ENCODE assay signal across 8 cellular contexts in the genomic region with DNA sequence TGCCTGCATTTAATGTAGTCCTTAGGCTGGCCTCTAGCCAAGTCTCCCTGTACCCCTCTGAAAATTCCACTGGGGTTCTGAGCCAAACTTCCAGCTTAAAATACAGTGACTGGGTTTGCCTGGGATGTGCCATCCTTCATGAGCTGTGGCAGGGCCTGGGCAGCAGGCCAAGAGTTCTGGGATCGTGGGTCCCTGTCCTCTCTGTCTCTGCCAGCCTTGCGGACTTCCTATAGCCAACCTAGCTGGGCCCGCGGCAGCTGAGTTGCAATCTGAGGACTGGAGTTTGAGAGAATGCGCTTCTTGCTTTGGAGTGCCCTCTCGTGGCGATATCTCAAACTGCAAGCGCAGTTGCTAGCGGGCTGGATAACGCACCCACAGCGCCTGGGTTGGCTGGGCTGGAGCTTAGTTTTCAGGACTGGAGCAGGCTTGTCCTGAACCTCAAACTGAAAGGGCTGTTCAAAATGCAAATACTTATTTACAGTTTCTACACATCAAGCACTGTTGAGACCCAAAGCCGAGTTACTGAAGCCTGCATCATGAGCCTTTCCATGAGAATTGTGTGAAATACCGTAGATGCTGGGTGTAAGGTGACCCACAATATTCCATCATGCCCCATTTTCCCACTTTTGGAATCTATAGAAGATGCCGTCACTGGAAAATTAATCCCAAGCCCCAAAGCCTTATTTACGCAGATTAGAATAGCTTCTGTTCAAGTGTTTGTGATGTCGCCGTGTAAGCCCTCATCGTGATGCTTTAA. TPM values are rescaled to one million over a fixed set of nuclear protein-coding genes. Genes with fewer than 3 reads are reported as not detected.
DNase-seq lines count a peak whose midpoint lies in the region; ATAC-seq, FAIRE-seq and TF ChIP-seq lines count a peak whose summit lies in the region.

No MANE protein-coding gene starts in this region.

- CTCF ChIA-PET in BJ (lab: Yijun Ruan, JAX): interaction anchor here (0.6 to 9.7 kb wide), 48 partner anchors 9 to 931 kb away, joined by 3 to 248 read pairs (median 5); a partner anchor contains a TSS

- no peak overlapping the region for H3K4me3 ChIP-seq in BJ (ENCODE audit: low read depth, low read length)
- H3K4me3 ChIP-seq in mucosa of descending colon: no peak overlapping the region

- DNase-seq in BJ (ENCODE audit: low read depth) (peak; percentile 15), NOMO-1 (lab: John Stamatoyannopoulos, UW; ENCODE audit: unreplicated experiment in 2 of 2) (peak; percentile 61 to 69), mucosa of descending colon (peak; percentile 81 to 96 (median 91))
- DNase-seq in activated CD8-positive, alpha-beta memory T cell treated with anti-CD3 and anti-CD28 coated beads for 24 hours: peak; percentile 95
- DNase-seq in stimulated activated CD8-positive, alpha-beta memory T cell treated with anti-CD3 and anti-CD28 coated beads, Interleukin-4, amount 100 ng/mL, for 4 hours (ENCODE audit: low read depth in 2 of 2, low spot score in 1 of 2): peak; percentile 62 to 88

- peak; percentile 98 for TF ChIP-seq CTCF in BJ (IDR thresholded peaks at IDR 0.05; ENCODE audit: insufficient read depth, low read depth, low read length)
- TF ChIP-seq CTCF in mucosa of descending colon (IDR thresholded peaks at IDR 0.05): peak; percentile 97

- intact Hi-C loops in mucosa of descending colon (cut with DNase I, micrococcal nuclease): loop anchor here (5.0 to 10.0 kb wide), 2 partner anchors 99 to 102 kb away; no protein-coding TSS in a partner anchor

- H3K36me3 ChIP-seq in BJ (ENCODE audit: control insufficient read depth, insufficient read depth, low read length) (no peaks in the 10 kb centered on the region), mucosa of descending colon (ENCODE audit: low read depth) (no peaks in the 10 kb centered on the region)

- ATAC-seq in GM19043 (IDR thresholded peaks at IDR 0.05; ENCODE audit: low read depth, unreplicated experiment) (peak; percentile 82), HG03571 (IDR thresholded peaks at IDR 0.05; ENCODE audit: unreplicated experiment) (peak; percentile 83), mucosa of descending colon (peak; percentile 99)

- POLR2A ChIA-PET in BJ (lab: Charles Lee): interaction anchor here (1.0 kb wide), 1 partner anchor 55 kb away, joined by 5 read pairs; a partner anchor contains a TSS

- no peaks in the 10 kb centered on the region for H3K4me1 ChIP-seq in mucosa of descending colon (ENCODE audit: low read depth)

- no peaks in the 10 kb centered on the region for H3K9me3 ChIP-seq in mucosa of descending colon

- H3K27me3 ChIP-seq in BJ (ENCODE audit: control insufficient read depth, insufficient read depth, low read length): peaks cover 4% of the 10 kb centered on the region

- FAIRE-seq in endometrium (lab: Jason Lieb, UNC): peak; percentile 43

RNA-seq across cellular contexts. Expression of a gene that starts 7.3 kb away (rescaled TPM):
- 122 and 201 TPM in 2 replicates for polyA plus RNA-seq in BJ (2011; rRNA removed)
- 27.6 and 37.9 TPM in 2 replicates for polyA minus RNA-seq in BJ (2011; rRNA and poly(A)+ RNA removed)
- 10 to 100 TPM; 22.4 to 25.5 (median 24.3) TPM for total RNA-seq in mucosa of descending colon

RNA-seq across cellular contexts. Expression of a gene that starts 26.2 kb away (rescaled TPM):
- 4.1 and 6.5 TPM in 2 replicates for polyA plus RNA-seq in BJ (2011; rRNA removed)
- 2.1 and 2.7 TPM in 2 replicates for polyA minus RNA-seq in BJ (2011; rRNA and poly(A)+ RNA removed)
- 1,000 to 10,000 TPM in 1 of 3 donors, 100 to 1,000 TPM in 2; 427 to 1,655 (median 710) TPM for total RNA-seq in mucosa of descending colon

RNA-seq across cellular contexts. Expression of a gene that starts 37.4 kb away (rescaled TPM):
- polyA plus RNA-seq in BJ (2011; rRNA removed): 0.37 and 0.39 TPM in 2 replicates
- 0.57 and 0.85 TPM in 2 replicates for polyA minus RNA-seq in BJ (2011; rRNA and poly(A)+ RNA removed)
- under 1 TPM in 1 of 3 donors, not detected in 2; 0.13 TPM for total RNA-seq in mucosa of descending colon

RNA-seq across cellular contexts. Expression of a gene that starts 55.6 kb away (rescaled TPM):
- 16.6 and 18.6 TPM in 2 replicates for polyA plus RNA-seq in BJ (2011; rRNA removed)
- polyA minus RNA-seq in BJ (2011; rRNA and poly(A)+ RNA removed): 4.1 and 4.6 TPM in 2 replicates
- 10 to 100 TPM; 19.9 to 29.9 (median 20.6) TPM for total RNA-seq in mucosa of descending colon

RNA-seq across cellular contexts. Expression of a gene that starts 55.8 kb away (rescaled TPM):
- 147 and 167 TPM in 2 replicates for polyA plus RNA-seq in BJ (2011; rRNA removed)
- 57.5 and 92.1 TPM in 2 replicates for polyA minus RNA-seq in BJ (2011; rRNA and poly(A)+ RNA removed)
- 100 to 1,000 TPM in 2 of 3 donors, 10 to 100 TPM in 1; 90.6 to 197 (median 107) TPM for total RNA-seq in mucosa of descending colon

Comparison
In these comparisons a context has a peak if more than half of its experiments do, and no peak if none do; other contexts are left out.
1. DNase-seq: peak in every context shown above with its lines; median percentile 95 in activated CD8-positive, alpha-beta memory T cell treated with anti-CD3 and anti-CD28 coated beads for 24 hours; 91 in mucosa of descending colon; 75 in stimulated activated CD8-positive, alpha-beta memory T cell treated with anti-CD3 and anti-CD28 coated beads, Interleukin-4, amount 100 ng/mL, for 4 hours; 65 in NOMO-1; 15 in BJ.